8 cellular contexts compared by ENCODE assay signal in genomic region chr1:24705260-24706073, GRCh38. TPM values are rescaled to one million over a fixed set of nuclear protein-coding genes. Genes with fewer than 3 reads are reported as not detected.
DNase-seq lines count a peak whose midpoint lies in the region; ATAC-seq and TF ChIP-seq lines count a peak whose summit lies in the region.

No MANE protein-coding gene starts in this region.

- H3K4me3 ChIP-seq in astrocyte of the cerebellum (ENCODE audit: low read depth, low read length) (no peak overlapping the region), right cardiac atrium (ENCODE audit: low read length) (peak overlapping the region; percentile 17)

- peak; percentile 83 for DNase-seq in ELR (ENCODE audit: low read depth)
- DNase-seq in HK-2 (ENCODE audit: unreplicated experiment): peak; percentile 90
- DNase-seq in NOMO-1 (lab: John Stamatoyannopoulos, UW; ENCODE audit: unreplicated experiment in 2 of 2): peak; percentile 27 to 58
- peak; percentile 92 for DNase-seq in astrocyte of the cerebellum (ENCODE audit: low read depth)
- DNase-seq in right cardiac atrium: peak; percentile 91 to 96 (median 94)
- DNase-seq in posterior cingulate gyrus: peak; percentile 54 to 98 (median 79)
- DNase-seq in activated CD8-positive, alpha-beta memory T cell treated with anti-CD3 and anti-CD28 coated beads, Interleukin-2, amount 50 U/mL, for 48 hours: no peak

- intact Hi-C loops in right cardiac atrium (cut with DNase I): loop anchor here in 1 of 4 donors (10.0 kb wide), 1 partner anchor 1329 kb away; no protein-coding TSS in a partner anchor
- intact Hi-C loops in posterior cingulate gyrus (cut with DNase I): no loop called here

- no peak for TF ChIP-seq CTCF in astrocyte of the cerebellum (IDR thresholded peaks at IDR 0.05; ENCODE audit: low read depth, low read length, missing control alignments)

- H3K27ac ChIP-seq in right cardiac atrium (ENCODE audit: low read length): peak overlapping the region; percentile 84

- H3K27me3 ChIP-seq in right cardiac atrium (ENCODE audit: control insufficient read depth, insufficient read depth): no peaks in the 10 kb centered on the region

- 30% methylated on average over 18 of the region's 18 CpGs for WGBS in right cardiac atrium

- H3K9me3 ChIP-seq in right cardiac atrium (ENCODE audit: control insufficient read depth, low read length): no peaks in the 10 kb centered on the region

- ATAC-seq in right cardiac atrium (peak; percentile 98 to 99), HG03439 (IDR thresholded peaks at IDR 0.05; ENCODE audit: unreplicated experiment) (no peak)

- peaks cover 2% of the 10 kb centered on the region for H3K4me1 ChIP-seq in right cardiac atrium (ENCODE audit: control insufficient read depth, insufficient read depth, low read length)

- in situ Hi-C loops in astrocyte of the cerebellum (cut with HindIII; ENCODE audit: low sequenced_read_pairs): no loop called here

RNA-seq across cellular contexts. Expression of gene CLIC4, which starts 39.8 kb away (rescaled TPM):
- total RNA-seq in right cardiac atrium: 100 to 1,000 TPM; 207 to 248 (median 233) TPM
- polyA plus RNA-seq in right cardiac atrium: 110 TPM
